Comparison of ENCODE assay signal across 1 cellular context in the genomic region with DNA sequence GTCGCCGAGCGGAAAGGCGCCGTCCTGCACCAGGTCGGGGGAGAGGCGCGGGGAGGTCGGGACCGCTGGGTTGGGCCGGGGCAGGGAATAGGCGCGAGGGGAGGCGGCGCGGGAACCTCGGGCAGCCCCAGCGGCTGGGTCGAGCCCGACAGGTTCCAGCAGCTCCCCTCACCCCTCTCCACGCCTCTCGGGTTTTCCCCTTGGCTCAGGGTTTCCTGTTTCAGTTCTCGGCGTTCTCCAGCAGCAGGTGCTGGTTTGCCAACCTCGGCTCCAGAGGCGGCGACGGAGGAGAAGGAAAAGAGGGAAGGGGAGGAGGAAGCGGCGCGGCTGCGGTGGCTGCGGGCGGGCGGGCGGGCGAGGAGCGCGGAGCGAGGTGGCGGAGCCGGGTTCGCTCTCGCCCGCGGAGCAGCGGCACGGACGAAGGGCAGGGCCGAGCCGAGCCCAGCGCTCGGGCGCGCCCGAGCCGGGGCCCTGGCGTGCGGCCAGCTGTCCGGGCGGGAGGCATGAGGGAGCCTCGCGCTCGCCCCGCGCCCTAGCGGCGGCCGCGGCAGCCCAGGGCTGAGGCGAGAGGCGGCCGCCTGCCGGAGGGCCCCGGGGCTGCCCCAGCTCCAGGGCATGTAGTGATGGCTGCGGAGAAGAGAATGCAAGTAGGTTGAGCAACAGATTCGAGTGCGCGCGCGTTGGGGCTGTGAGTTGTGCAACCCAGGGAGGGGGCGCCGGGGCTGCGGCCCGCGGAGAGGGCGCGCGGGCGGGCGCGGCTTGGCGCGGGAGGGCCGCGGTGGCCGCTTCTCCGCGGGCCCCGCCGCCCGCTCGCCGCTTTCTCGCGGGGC.
TF ChIP-seq lines count a peak whose summit lies in the region.

A gene (plus strand): TSS at position 816 of the 830 bp plus-strand sequence. CDS start 20 bp downstream, outside the sequence.

TF ChIP-seq in HepG2, 621 proteins besides CTCF, POLR2A, EP300 and RAD21 (continued from another document and continues in another):
- TF ChIP-seq, protein P1, sequence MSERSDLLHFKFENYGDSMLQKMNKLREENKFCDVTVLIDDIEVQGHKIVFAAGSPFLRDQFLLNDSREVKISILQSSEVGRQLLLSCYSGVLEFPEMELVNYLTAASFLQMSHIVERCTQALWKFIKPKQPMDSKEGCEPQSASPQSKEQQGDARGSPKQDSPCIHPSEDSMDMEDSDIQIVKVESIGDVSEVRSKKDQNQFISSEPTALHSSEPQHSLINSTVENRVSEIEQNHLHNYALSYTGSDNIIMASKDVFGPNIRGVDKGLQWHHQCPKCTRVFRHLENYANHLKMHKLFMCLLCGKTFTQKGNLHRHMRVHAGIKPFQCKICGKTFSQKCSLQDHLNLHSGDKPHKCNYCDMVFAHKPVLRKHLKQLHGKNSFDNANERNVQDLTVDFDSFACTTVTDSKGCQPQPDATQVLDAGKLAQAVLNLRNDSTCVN (CRISPR knock-in tag; IDR thresholded peaks at IDR 0.05; ENCODE audit: borderline replicate concordance) = 0 out of 2 replicates have a peak, but pooled peaks have one; percentile 43
- TF ChIP-seq ZNF746 (CRISPR knock-in tag; IDR thresholded peaks at IDR 0.05) = peak; percentile 68
- TF ChIP-seq ZNF274 (CRISPR knock-in tag; IDR thresholded peaks at IDR 0.05) = no peak; the same call in 1 of the 2 replicates
- no peak for TF ChIP-seq TAF15 (IDR thresholded peaks at IDR 0.05; ENCODE audit: low read depth, low read length, poor library complexity, severe bottlenecking)
- TF ChIP-seq IRX3 (CRISPR knock-in tag; IDR thresholded peaks at IDR 0.05; ENCODE audit: borderline replicate concordance, low read depth) = no peak
- no peak for TF ChIP-seq GZF1 (CRISPR knock-in tag; IDR thresholded peaks at IDR 0.05)
- TF ChIP-seq BORCS8-MEF2B (CRISPR knock-in tag; IDR thresholded peaks at IDR 0.05) = no peak
- TF ChIP-seq IKZF1 (IDR thresholded peaks at IDR 0.05) = no peak
- TF ChIP-seq, protein P2, sequence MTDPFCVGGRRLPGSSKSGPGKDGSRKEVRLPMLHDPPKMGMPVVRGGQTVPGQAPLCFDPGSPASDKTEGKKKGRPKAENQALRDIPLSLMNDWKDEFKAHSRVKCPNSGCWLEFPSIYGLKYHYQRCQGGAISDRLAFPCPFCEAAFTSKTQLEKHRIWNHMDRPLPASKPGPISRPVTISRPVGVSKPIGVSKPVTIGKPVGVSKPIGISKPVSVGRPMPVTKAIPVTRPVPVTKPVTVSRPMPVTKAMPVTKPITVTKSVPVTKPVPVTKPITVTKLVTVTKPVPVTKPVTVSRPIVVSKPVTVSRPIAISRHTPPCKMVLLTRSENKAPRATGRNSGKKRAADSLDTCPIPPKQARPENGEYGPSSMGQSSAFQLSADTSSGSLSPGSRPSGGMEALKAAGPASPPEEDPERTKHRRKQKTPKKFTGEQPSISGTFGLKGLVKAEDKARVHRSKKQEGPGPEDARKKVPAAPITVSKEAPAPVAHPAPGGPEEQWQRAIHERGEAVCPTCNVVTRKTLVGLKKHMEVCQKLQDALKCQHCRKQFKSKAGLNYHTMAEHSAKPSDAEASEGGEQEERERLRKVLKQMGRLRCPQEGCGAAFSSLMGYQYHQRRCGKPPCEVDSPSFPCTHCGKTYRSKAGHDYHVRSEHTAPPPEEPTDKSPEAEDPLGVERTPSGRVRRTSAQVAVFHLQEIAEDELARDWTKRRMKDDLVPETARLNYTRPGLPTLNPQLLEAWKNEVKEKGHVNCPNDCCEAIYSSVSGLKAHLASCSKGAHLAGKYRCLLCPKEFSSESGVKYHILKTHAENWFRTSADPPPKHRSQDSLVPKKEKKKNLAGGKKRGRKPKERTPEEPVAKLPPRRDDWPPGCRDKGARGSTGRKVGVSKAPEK (CRISPR knock-in tag; IDR thresholded peaks at IDR 0.05; ENCODE audit: borderline replicate concordance) = 0 out of 2 replicates have a peak, but pooled peaks have one; percentile 76
- no peak for TF ChIP-seq SUZ12 (IDR thresholded peaks at IDR 0.05; ENCODE audit: low read depth, low read length)
- peak; percentile 27; the same call in 1 of the 2 replicates for TF ChIP-seq ZNF749 (CRISPR knock-in tag; IDR thresholded peaks at IDR 0.05; ENCODE audit: borderline replicate concordance)
- no peak for TF ChIP-seq SNAI1 (CRISPR knock-in tag; IDR thresholded peaks at IDR 0.05; ENCODE audit: borderline replicate concordance)
- TF ChIP-seq ZFP36L1 (CRISPR knock-in tag; IDR thresholded peaks at IDR 0.05) = no peak
- TF ChIP-seq, protein P3, sequence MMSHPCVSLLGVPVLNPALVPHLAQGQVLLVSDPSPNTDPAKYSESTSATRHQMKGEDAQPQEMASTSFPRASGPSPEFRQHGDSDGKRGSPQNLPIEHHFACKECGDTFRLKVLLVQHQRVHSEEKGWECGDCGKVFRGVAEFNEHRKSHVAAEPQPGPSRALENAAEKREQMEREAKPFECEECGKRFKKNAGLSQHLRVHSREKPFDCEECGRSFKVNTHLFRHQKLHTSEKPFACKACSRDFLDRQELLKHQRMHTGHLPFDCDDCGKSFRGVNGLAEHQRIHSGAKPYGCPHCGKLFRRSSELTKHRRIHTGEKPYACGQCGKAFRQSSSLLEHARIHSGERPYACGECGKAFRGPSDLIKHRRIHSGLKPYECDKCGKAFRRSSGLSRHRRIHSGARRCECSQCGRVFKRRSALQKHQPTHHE (CRISPR knock-in tag; IDR thresholded peaks at IDR 0.05; ENCODE audit: borderline replicate concordance) = no peak
- no peak for TF ChIP-seq MLLT10 (CRISPR knock-in tag; IDR thresholded peaks at IDR 0.05)
- TF ChIP-seq FOXA1 (IDR thresholded peaks at IDR 0.05) = no peak
- TF ChIP-seq FOXA1 (CRISPR knock-in tag; IDR thresholded peaks at IDR 0.05) = no peak
- TF ChIP-seq ISX (CRISPR knock-in tag; conservative IDR thresholded peaks at IDR 0.05) = no peak
- peak; percentile 31 for TF ChIP-seq TBL1XR1 (IDR thresholded peaks at IDR 0.05; ENCODE audit: borderline replicate concordance, low read length, partially characterized antibody)
- no peak for TF ChIP-seq SMARCE1 (IDR thresholded peaks at IDR 0.05; ENCODE audit: borderline replicate concordance)
- no peak for TF ChIP-seq ATRX (CRISPR knock-in tag; IDR thresholded peaks at IDR 0.05; ENCODE audit: borderline replicate concordance)
- no peak for TF ChIP-seq HMG20A (CRISPR knock-in tag; IDR thresholded peaks at IDR 0.05; ENCODE audit: borderline replicate concordance)
- TF ChIP-seq, protein P4, sequence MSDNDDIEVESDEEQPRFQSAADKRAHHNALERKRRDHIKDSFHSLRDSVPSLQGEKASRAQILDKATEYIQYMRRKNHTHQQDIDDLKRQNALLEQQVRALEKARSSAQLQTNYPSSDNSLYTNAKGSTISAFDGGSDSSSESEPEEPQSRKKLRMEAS (IDR thresholded peaks at IDR 0.05) = peak; percentile 41; the same call in 1 of the 2 replicates
- TF ChIP-seq KLF12 (CRISPR knock-in tag; IDR thresholded peaks at IDR 0.05; ENCODE audit: borderline replicate concordance) = 0 out of 2 replicates have a peak, but pooled peaks have one; percentile 8
- TF ChIP-seq ZNF337 (CRISPR knock-in tag; IDR thresholded peaks at IDR 0.05; ENCODE audit: borderline replicate concordance, low read depth) = peak; percentile 75; the same call in 1 of the 2 replicates
- TF ChIP-seq MIER3 (CRISPR knock-in tag; IDR thresholded peaks at IDR 0.05; ENCODE audit: borderline replicate concordance) = no peak
- peak; percentile 38; the same call in 1 of the 2 replicates for TF ChIP-seq ZBTB20 (CRISPR knock-in tag; IDR thresholded peaks at IDR 0.05; ENCODE audit: borderline replicate concordance, low read depth)
- no peak for TF ChIP-seq FOXK2 (IDR thresholded peaks at IDR 0.05)
- TF ChIP-seq, protein P5, sequence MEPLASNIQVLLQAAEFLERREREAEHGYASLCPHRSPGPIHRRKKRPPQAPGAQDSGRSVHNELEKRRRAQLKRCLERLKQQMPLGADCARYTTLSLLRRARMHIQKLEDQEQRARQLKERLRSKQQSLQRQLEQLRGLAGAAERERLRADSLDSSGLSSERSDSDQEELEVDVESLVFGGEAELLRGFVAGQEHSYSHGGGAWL (CRISPR knock-in tag; IDR thresholded peaks at IDR 0.05) = no peak
- 0 out of 2 replicates have a peak, but pooled peaks have one; percentile 6 for TF ChIP-seq ZSCAN20 (CRISPR knock-in tag; IDR thresholded peaks at IDR 0.05; ENCODE audit: borderline replicate concordance)
- TF ChIP-seq ZNF644 (CRISPR knock-in tag; IDR thresholded peaks at IDR 0.05; ENCODE audit: low read depth) = no peak
- peak; percentile 26 for TF ChIP-seq IKZF4 (CRISPR knock-in tag; IDR thresholded peaks at IDR 0.05; ENCODE audit: borderline replicate concordance, low read depth, not compliant biosample characterization)
- peak; percentile 57 for TF ChIP-seq KMT2B (CRISPR knock-in tag; IDR thresholded peaks at IDR 0.05)
- peak; percentile 74 for TF ChIP-seq YY1 (IDR thresholded peaks at IDR 0.05; ENCODE audit: insufficient read depth, insufficient replicate concordance, low read depth, low read length)
- TF ChIP-seq ZNF724P (CRISPR knock-in tag; IDR thresholded peaks at IDR 0.05; ENCODE audit: borderline replicate concordance) = no peak
- TF ChIP-seq ELF4 (CRISPR knock-in tag; IDR thresholded peaks at IDR 0.05; ENCODE audit: borderline replicate concordance) = no peak
- no peak for TF ChIP-seq TCF7 (IDR thresholded peaks at IDR 0.05; ENCODE audit: low read depth)
- TF ChIP-seq, protein P6, sequence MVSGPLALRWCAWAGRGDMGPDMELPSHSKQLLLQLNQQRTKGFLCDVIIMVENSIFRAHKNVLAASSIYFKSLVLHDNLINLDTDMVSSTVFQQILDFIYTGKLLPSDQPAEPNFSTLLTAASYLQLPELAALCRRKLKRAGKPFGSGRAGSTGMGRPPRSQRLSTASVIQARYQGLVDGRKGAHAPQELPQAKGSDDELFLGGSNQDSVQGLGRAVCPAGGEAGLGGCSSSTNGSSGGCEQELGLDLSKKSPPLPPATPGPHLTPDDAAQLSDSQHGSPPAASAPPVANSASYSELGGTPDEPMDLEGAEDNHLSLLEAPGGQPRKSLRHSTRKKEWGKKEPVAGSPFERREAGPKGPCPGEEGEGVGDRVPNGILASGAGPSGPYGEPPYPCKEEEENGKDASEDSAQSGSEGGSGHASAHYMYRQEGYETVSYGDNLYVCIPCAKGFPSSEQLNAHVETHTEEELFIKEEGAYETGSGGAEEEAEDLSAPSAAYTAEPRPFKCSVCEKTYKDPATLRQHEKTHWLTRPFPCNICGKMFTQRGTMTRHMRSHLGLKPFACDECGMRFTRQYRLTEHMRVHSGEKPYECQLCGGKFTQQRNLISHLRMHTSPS (CRISPR knock-in tag; IDR thresholded peaks at IDR 0.05; ENCODE audit: low read depth) = no peak
- TF ChIP-seq ZNF296 (CRISPR knock-in tag; conservative IDR thresholded peaks at IDR 0.05) = no peak
- TF ChIP-seq CBFB (CRISPR knock-in tag; IDR thresholded peaks at IDR 0.05) = no peak
- TF ChIP-seq, protein P7, sequence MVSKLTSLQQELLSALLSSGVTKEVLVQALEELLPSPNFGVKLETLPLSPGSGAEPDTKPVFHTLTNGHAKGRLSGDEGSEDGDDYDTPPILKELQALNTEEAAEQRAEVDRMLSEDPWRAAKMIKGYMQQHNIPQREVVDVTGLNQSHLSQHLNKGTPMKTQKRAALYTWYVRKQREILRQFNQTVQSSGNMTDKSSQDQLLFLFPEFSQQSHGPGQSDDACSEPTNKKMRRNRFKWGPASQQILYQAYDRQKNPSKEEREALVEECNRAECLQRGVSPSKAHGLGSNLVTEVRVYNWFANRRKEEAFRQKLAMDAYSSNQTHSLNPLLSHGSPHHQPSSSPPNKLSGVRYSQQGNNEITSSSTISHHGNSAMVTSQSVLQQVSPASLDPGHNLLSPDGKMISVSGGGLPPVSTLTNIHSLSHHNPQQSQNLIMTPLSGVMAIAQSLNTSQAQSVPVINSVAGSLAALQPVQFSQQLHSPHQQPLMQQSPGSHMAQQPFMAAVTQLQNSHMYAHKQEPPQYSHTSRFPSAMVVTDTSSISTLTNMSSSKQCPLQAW (CRISPR knock-in tag; IDR thresholded peaks at IDR 0.05) = no peak
- no peak for TF ChIP-seq ZNF264 (CRISPR knock-in tag; IDR thresholded peaks at IDR 0.05)
- TF ChIP-seq, protein P8, sequence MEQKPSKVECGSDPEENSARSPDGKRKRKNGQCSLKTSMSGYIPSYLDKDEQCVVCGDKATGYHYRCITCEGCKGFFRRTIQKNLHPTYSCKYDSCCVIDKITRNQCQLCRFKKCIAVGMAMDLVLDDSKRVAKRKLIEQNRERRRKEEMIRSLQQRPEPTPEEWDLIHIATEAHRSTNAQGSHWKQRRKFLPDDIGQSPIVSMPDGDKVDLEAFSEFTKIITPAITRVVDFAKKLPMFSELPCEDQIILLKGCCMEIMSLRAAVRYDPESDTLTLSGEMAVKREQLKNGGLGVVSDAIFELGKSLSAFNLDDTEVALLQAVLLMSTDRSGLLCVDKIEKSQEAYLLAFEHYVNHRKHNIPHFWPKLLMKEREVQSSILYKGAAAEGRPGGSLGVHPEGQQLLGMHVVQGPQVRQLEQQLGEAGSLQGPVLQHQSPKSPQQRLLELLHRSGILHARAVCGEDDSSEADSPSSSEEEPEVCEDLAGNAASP (CRISPR knock-in tag; IDR thresholded peaks at IDR 0.05; ENCODE audit: borderline replicate concordance) = 0 out of 2 replicates have a peak, but pooled peaks have one; percentile 14
- no peak; the same call in 1 of the 2 replicates for TF ChIP-seq ZNF558 (CRISPR knock-in tag; IDR thresholded peaks at IDR 0.05; ENCODE audit: borderline replicate concordance)
- 0 out of 2 replicates have a peak, but pooled peaks have one; percentile 64 for TF ChIP-seq NFKBIZ (CRISPR knock-in tag; IDR thresholded peaks at IDR 0.05)
- no peak for TF ChIP-seq ZNF790 (CRISPR knock-in tag; IDR thresholded peaks at IDR 0.05; ENCODE audit: borderline replicate concordance)
- TF ChIP-seq NRL (CRISPR knock-in tag; IDR thresholded peaks at IDR 0.05; ENCODE audit: borderline replicate concordance) = no peak
- no peak for TF ChIP-seq ATAD3A (CRISPR knock-in tag; IDR thresholded peaks at IDR 0.05)
- no peak for TF ChIP-seq RFX5 (IDR thresholded peaks at IDR 0.05; ENCODE audit: low read depth, low read length)
- TF ChIP-seq ATF7 (IDR thresholded peaks at IDR 0.05) = no peak
- TF ChIP-seq ATF7 (CRISPR knock-in tag; IDR thresholded peaks at IDR 0.05) = no peak
- no peak for TF ChIP-seq ZNF562 (CRISPR knock-in tag; IDR thresholded peaks at IDR 0.05; ENCODE audit: borderline replicate concordance)
- 0 out of 2 replicates have a peak, but pooled peaks have one; percentile 60 for TF ChIP-seq ZNF501 (CRISPR knock-in tag; IDR thresholded peaks at IDR 0.05)
- TF ChIP-seq ZNF446 (CRISPR knock-in tag; IDR thresholded peaks at IDR 0.05) = no peak; the same call in 1 of the 2 replicates
- TF ChIP-seq ZNF256 (CRISPR knock-in tag; conservative IDR thresholded peaks at IDR 0.05) = no peak
